In the genomic region with DNA sequence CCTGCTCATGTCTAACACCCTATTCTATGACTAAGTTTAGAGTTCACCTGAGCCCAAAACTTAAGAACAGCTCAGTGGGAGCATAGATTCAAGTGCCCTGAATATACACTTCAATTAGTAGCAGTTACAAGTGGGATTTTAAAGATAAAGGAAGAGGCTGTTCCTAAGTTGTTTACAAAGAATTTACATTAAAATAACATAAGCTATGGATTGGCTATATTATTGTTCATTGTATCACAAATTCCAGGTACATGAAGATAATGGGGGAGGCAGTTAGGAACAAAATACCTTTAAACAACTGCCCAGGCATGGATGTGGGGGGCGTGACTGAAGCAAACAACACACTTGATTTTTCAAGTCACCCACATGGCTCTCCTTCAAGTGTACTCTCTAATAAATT, we compare ENCODE assay signal across 1 cellular context.
TF ChIP-seq lines count a peak whose summit lies in the region.

No MANE protein-coding gene starts in this region.

TF ChIP-seq in WTC11, 78 proteins besides CTCF, POLR2A, EP300 and RAD21 (continued from another document):
- TF ChIP-seq, protein P1, sequence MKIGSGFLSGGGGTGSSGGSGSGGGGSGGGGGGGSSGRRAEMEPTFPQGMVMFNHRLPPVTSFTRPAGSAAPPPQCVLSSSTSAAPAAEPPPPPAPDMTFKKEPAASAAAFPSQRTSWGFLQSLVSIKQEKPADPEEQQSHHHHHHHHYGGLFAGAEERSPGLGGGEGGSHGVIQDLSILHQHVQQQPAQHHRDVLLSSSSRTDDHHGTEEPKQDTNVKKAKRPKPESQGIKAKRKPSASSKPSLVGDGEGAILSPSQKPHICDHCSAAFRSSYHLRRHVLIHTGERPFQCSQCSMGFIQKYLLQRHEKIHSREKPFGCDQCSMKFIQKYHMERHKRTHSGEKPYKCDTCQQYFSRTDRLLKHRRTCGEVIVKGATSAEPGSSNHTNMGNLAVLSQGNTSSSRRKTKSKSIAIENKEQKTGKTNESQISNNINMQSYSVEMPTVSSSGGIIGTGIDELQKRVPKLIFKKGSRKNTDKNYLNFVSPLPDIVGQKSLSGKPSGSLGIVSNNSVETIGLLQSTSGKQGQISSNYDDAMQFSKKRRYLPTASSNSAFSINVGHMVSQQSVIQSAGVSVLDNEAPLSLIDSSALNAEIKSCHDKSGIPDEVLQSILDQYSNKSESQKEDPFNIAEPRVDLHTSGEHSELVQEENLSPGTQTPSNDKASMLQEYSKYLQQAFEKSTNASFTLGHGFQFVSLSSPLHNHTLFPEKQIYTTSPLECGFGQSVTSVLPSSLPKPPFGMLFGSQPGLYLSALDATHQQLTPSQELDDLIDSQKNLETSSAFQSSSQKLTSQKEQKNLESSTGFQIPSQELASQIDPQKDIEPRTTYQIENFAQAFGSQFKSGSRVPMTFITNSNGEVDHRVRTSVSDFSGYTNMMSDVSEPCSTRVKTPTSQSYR (CRISPR knock-in tag; IDR thresholded peaks at IDR 0.05): no peak
- no peak for TF ChIP-seq JAZF1 (CRISPR knock-in tag; IDR thresholded peaks at IDR 0.05)
- no peak for TF ChIP-seq ELF4 (CRISPR knock-in tag; IDR thresholded peaks at IDR 0.05; ENCODE audit: low read depth)
- no peak for TF ChIP-seq ERG (CRISPR knock-in tag; IDR thresholded peaks at IDR 0.05)
- no peak for TF ChIP-seq ESRRA (CRISPR knock-in tag; IDR thresholded peaks at IDR 0.05; ENCODE audit: borderline replicate concordance)
